ENCODE assay signal across 14 cellular contexts in the genomic region with DNA sequence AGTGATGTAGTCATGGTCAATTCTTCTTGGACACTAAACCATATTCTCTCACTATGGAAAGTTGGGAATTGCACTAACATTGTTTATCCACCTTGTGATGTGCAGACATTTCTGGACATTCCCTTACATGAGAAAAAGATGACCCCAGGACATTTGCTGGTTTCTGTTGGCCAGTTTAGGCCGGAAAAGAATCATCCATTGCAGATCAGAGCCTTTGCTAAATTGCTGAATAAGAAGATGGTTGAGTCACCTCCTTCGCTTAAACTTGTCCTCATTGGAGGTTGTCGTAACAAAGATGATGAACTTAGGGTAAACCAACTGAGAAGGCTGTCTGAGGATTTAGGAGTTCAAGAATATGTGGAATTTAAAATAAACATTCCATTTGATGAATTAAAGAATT. TPM values are rescaled to one million over a fixed set of nuclear protein-coding genes. Genes with fewer than 3 reads are reported as not detected.
DNase-seq lines count a peak whose midpoint lies in the region; ATAC-seq, FAIRE-seq and TF ChIP-seq lines count a peak whose summit lies in the region.
"Had no signal": no experiment of that assay in that cellular context is flagged by ENCODE, and none has a peak within 500 bp of the region (broad histone marks: within the 10 kb centered on the region; RNA-seq: fewer than 3 reads in every experiment).

A gene with protein sequence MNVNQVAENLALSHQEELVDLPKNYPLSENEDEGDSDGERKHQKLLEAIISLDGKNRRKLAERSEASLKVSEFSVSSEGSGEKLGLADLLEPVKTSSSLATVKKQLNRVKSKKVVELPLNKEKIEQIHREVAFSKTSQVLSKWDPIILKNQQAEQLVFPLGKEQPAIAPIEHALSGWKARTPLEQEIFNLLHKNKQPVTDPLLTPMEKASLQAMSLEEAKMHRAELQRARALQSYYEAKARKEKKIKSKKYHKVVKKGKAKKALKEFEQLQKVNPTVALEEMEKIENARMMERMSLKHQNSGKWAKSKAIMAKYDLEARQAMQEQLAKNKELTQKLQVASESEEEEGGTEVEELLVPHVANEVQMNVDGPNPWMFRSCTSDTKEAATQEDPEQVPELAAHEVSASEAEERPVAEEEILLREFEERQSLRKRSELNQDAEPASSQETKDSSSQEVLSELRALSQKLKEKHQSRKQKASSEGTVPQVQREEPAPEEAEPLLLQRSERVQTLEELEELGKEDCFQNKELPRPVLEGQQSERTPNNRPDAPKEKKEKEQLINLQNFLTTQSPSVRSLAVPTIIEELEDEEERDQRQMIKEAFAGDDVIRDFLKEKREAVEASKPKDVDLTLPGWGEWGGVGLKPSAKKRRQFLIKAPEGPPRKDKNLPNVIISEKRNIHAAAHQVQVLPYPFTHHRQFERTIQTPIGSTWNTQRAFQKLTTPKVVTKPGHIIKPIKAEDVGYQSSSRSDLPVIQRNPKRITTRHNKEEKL (plus strand): TSS at position 211 of the 400 bp plus-strand sequence. CDS start 4,114 bp downstream, outside the sequence.

- intact Hi-C loops in K562 (cut with micrococcal nuclease): no loop called here
- intact Hi-C loops in sciatic nerve (cut with DNase I): no loop called here

- TF ChIP-seq RAD21 in K562 (CRISPR knock-in tag; conservative IDR thresholded peaks at IDR 0.05 in 1 of 2, IDR thresholded peaks at IDR 0.05 in 1 of 2): no peak

- H2BK15ac ChIP-seq in H9 (ENCODE audit: low read depth, low read length): no peak within 1 kb of the TSS

- TF ChIP-seq CTCF in H9 (conservative IDR thresholded peaks at IDR 0.05) (no peak), K562 (IDR thresholded peaks at IDR 0.05 in 2 of 3, conservative IDR thresholded peaks at IDR 0.05 in 1 of 3; ENCODE audit: insufficient read depth in 2 of 3, low read depth in 1 of 3, low read length in 3 of 3) (no peak), hepatocyte (IDR thresholded peaks at IDR 0.05; ENCODE audit: poor library complexity) (no peak)

- no peaks in the 10 kb centered on the region for H3K27me3 Mint-ChIP-seq in H9 (ENCODE audit: low read depth)

- TF ChIP-seq POLR2A in K562 (conservative IDR thresholded peaks at IDR 0.05): no peak

- POLR2A ChIA-PET in K562 (lab: Yijun Ruan, JAX): interaction anchor here (0.5 to 0.7 kb wide), 2 partner anchors 69 to 228 kb away, joined by 3 read pairs; no protein-coding TSS in a partner anchor

- H3K36me3 ChIP-seq in K562 (ENCODE audit: control insufficient read depth, insufficient read depth, low read length): peaks cover 77% of the 10 kb centered on the region
- no peaks in the 10 kb centered on the region for H3K36me3 ChIP-seq in hepatocyte (replicated peaks; ENCODE audit: insufficient read depth, low read depth)

- H3K18ac ChIP-seq in H9 (ENCODE audit: insufficient read length, low read depth, low read length): no peak within 1 kb of the TSS

- H3K4me3 Mint-ChIP-seq in H9: no peak within 1 kb of the TSS

- H3K27ac ChIP-seq in H9 (ENCODE audit: insufficient read length, low read depth, low read length) (no peak within 1 kb of the TSS), K562 (ENCODE audit: extremely low read depth, low read depth, low read length) (no peak within 1 kb of the TSS), hepatocyte (peak within 1 kb of the TSS; percentile 5)
- H3K27ac ChIP-seq: C4-2B had no signal

- H3T11ph ChIP-seq in H9 (ENCODE audit: low read length): no peak within 1 kb of the TSS

- H4K8ac ChIP-seq in H9 (replicated peaks; ENCODE audit: insufficient read length, low read depth, low read length): no peak within 1 kb of the TSS

- no peak within 1 kb of the TSS for H3K14ac ChIP-seq in H9 (ENCODE audit: insufficient read depth, low read length)

- peaks cover 2% of the 10 kb centered on the region for H3K79me1 ChIP-seq in H9 (ENCODE audit: insufficient read depth, low read depth, low read length, poor library complexity, severe bottlenecking)

- no peaks in the 10 kb centered on the region for H3K9me3 ChIP-seq in H9 (ENCODE audit: control insufficient read depth, low read depth, low read length)
- peaks cover 6% of the 10 kb centered on the region for H3K9me3 ChIP-seq in K562 (replicated peaks; ENCODE audit: control insufficient read depth, insufficient read depth, low read depth, low read length)
- no peaks in the 10 kb centered on the region for H3K9me3 ChIP-seq in hepatocyte (ENCODE audit: low read depth)

- no peaks in the 10 kb centered on the region for H3K23me2 ChIP-seq in H9 (ENCODE audit: insufficient read length, low read depth, low read length, poor library complexity, severe bottlenecking)

- TF ChIP-seq EP300 in K562 (IDR thresholded peaks at IDR 0.05; ENCODE audit: low read length): no peak

- H3K4me1 ChIP-seq in H9 (ENCODE audit: insufficient read depth, low read length) (no peaks in the 10 kb centered on the region), K562 (replicated peaks in 1 of 2; ENCODE audit: control insufficient read depth in 2 of 2, insufficient read depth in 2 of 2, low read length in 2 of 2) (peaks cover 3 to 4% of the 10 kb centered on the region in 2 experiments; a peak in 2 of 5 replicates), hepatocyte (ENCODE audit: insufficient read depth) (peaks cover 18% of the 10 kb centered on the region)

- H2BK20ac ChIP-seq in H9 (ENCODE audit: low read depth, low read length, poor library complexity, severe bottlenecking): no peak within 1 kb of the TSS

- H2BK120ac ChIP-seq in H9 (ENCODE audit: low read depth, low read length, poor library complexity, severe bottlenecking): no peak within 1 kb of the TSS

- in situ Hi-C loops in K562 (cut with MboI): no loop called here

- DNase-seq in H9 (no peak), K562 (ENCODE audit: extremely low read depth in 1 of 4, low spot score in 3 of 4) (no peak), hepatocyte (ENCODE audit: low spot score) (no peak), sciatic nerve (ENCODE audit: low spot score) (no peak), SKM-1 treated with dmso at 0.1 percent for 144 hours (lab: John Stamatoyannopoulos, UW; ENCODE audit: unreplicated experiment) (no peak), NCI-H748 (lab: John Stamatoyannopoulos, UW; ENCODE audit: unreplicated experiment) (no peak)
- DNase-seq in activated naive CD4-positive, alpha-beta T cell treated with anti-CD3 and anti-CD28 coated beads, Interleukin-2, amount 50 U/mL, for 72 hours (ENCODE audit: low spot score in 2 of 2): no peak
- DNase-seq: activated gamma-delta T cell treated with Interleukin-2 at 50 U/mL for 16 hours, mesenchymal stem cell, NCI-H1105, NCI-H524 had no signal

- no peak within 1 kb of the TSS for H2BK5ac ChIP-seq in H9 (ENCODE audit: insufficient read length, low read length)

- H3K9me2 ChIP-seq in hepatocyte (replicated peaks; ENCODE audit: insufficient read depth): no peaks in the 10 kb centered on the region

- CTCF ChIA-PET in K562 (lab: Yijun Ruan, JAX; ENCODE audit: low intra/inter-chr PET ratio): no interaction called here

- no peaks in the 10 kb centered on the region for H3K27me3 ChIP-seq in H9 (ENCODE audit: insufficient read depth, low read length)
- H3K27me3 ChIP-seq in K562 (ENCODE audit: control insufficient read depth in 2 of 2, insufficient read depth in 2 of 2, low read length in 2 of 2): no peaks in the 10 kb centered on the region
- H3K27me3 ChIP-seq in hepatocyte: no peaks in the 10 kb centered on the region

- no peak within 1 kb of the TSS for H4K91ac ChIP-seq in H9 (ENCODE audit: insufficient read length, low read depth, low read length)

- H3K9me1 ChIP-seq in K562 (ENCODE audit: control insufficient read depth, insufficient read depth, low read length): peaks cover 3% of the 10 kb centered on the region

- H3K9me3 Mint-ChIP-seq in H9: peaks cover 2 to 16% of the 10 kb centered on the region in 2 experiments; a peak in 3 of 5 replicates
- H3K9me3 Mint-ChIP-seq in activated naive CD4-positive, alpha-beta T cell treated with anti-CD3 and anti-CD28 coated beads, Interleukin-2, amount 50 U/mL, for 72 hours: peaks cover 21 to 22% of the 10 kb centered on the region in 2 donors

- H4K5ac ChIP-seq in H9 (ENCODE audit: insufficient read length, low read depth, low read length): no peak within 1 kb of the TSS

- H3K4me3 ChIP-seq in K562 (no peak within 1 kb of the TSS), hepatocyte (no peak within 1 kb of the TSS)

- no peak within 1 kb of the TSS for H2BK12ac ChIP-seq in H9 (ENCODE audit: insufficient read length, low read depth, low read length)

- H3K9ac ChIP-seq in H9 (ENCODE audit: extremely low read depth, insufficient read length, low read length) (no peak within 1 kb of the TSS), K562 (ENCODE audit: insufficient read depth in 1 of 2, low read depth in 2 of 2, low read length in 2 of 2) (no peak within 1 kb of the TSS)

- H2AFZ ChIP-seq in H9 (ENCODE audit: low read length) (no peak within 1 kb of the TSS), K562 (ENCODE audit: low read depth, low read length) (no peak within 1 kb of the TSS), hepatocyte (no peak within 1 kb of the TSS)

- H3K36me3 Mint-ChIP-seq in H9 (ENCODE audit: insufficient read depth in 1 of 3, low read depth in 3 of 3): peaks cover 42 to 93% (median 81%) of the 10 kb centered on the region in 3 experiments
- H3K36me3 Mint-ChIP-seq in activated naive CD4-positive, alpha-beta T cell treated with anti-CD3 and anti-CD28 coated beads, Interleukin-2, amount 50 U/mL, for 72 hours: peaks cover 45 to 69% of the 10 kb centered on the region in 2 donors

- no peak within 1 kb of the TSS for H3K56ac ChIP-seq in H9 (ENCODE audit: insufficient read length, low read depth, low read length)

- no peak within 1 kb of the TSS for H3K27ac Mint-ChIP-seq in H9
- H3K27ac Mint-ChIP-seq in activated naive CD4-positive, alpha-beta T cell treated with anti-CD3 and anti-CD28 coated beads, Interleukin-2, amount 50 U/mL, for 72 hours: no peak within 1 kb of the TSS

- BruUV-seq in K562 (replicated peaks; lab: Mats Ljungman, UMichigan): TSS peak; percentile 8

- ATAC-seq in K562 (no peak), sciatic nerve (no peak), GM21825 (IDR thresholded peaks at IDR 0.05; ENCODE audit: unreplicated experiment) (no peak)
- no peak for ATAC-seq in activated naive CD4-positive, alpha-beta T cell treated with anti-CD3 and anti-CD28 coated beads, Interleukin-2, amount 50 U/mL, for 72 hours

- H3K4ac ChIP-seq in H9 (ENCODE audit: low read depth, low read length): no peak within 1 kb of the TSS

- no peak for FAIRE-seq in K562 (lab: Jason Lieb, UNC)
- FAIRE-seq: colon had no signal

- H3K4me1 Mint-ChIP-seq in H9: no peaks in the 10 kb centered on the region

- H3K79me2 ChIP-seq in H9 (ENCODE audit: insufficient read depth, low read length) (no peaks in the 10 kb centered on the region), K562 (ENCODE audit: control insufficient read depth, insufficient read depth, low read length) (peaks cover 23% of the 10 kb centered on the region; the same call in 2 of the 3 replicates), hepatocyte (peaks cover 44% of the 10 kb centered on the region)

- H3K4me2 ChIP-seq in H9 (ENCODE audit: insufficient read depth, insufficient read length, low read length) (no peak within 1 kb of the TSS), K562 (ENCODE audit: insufficient read depth, low read length) (no peak within 1 kb of the TSS), hepatocyte (peak within 1 kb of the TSS; percentile 17)

- no CpG with 5 or more reads among the region's 3 CpGs for WGBS in H9 (ENCODE audit: extremely low coverage, insufficient read length, low lambda C conversion rate)
- 94% methylated on average over 3 of the region's 3 CpGs for WGBS in K562 (ENCODE audit: insufficient coverage, low coverage, missing lambda C conversion rate)
- 100% methylated on average over 3 of the region's 3 CpGs for WGBS in hepatocyte (ENCODE audit: low lambda C conversion rate, missing lambda C conversion rate)

- H3K23ac ChIP-seq in H9 (ENCODE audit: insufficient read length, low read depth, low read length): no peak within 1 kb of the TSS

- no peak within 1 kb of the TSS for H2AK5ac ChIP-seq in H9 (ENCODE audit: insufficient read length, low read length)

- H4K20me1 ChIP-seq in H9 (ENCODE audit: control insufficient read depth, insufficient read depth, insufficient read length) (peaks cover 4% of the 10 kb centered on the region), K562 (replicated peaks; ENCODE audit: control insufficient read depth, insufficient read depth, low read length) (no peaks in the 10 kb centered on the region), hepatocyte (ENCODE audit: insufficient read depth, poor library complexity, severe bottlenecking) (peaks cover 2% of the 10 kb centered on the region)

RNA-seq across cellular contexts. Expression of the gene that starts here (rescaled TPM):
- total RNA-seq in H9 (2021) (19.8 and 21.4 TPM in 2 replicates), K562 (2014; rRNA removed) (5.7 TPM in 2 replicates), K562 (2014; rRNA removed; fragmentation: Illumina TruSeq; extraction: Trizol) (8.6 and 9.4 TPM in 2 replicates), K562 (2015; rRNA removed; fragmentation: Illumina TruSeq; extraction: Trizol) (8.1 and 8.5 TPM in 2 replicates), K562 (2021) (6.0 and 6.1 TPM in 2 replicates), hepatocyte (24.7 and 30.1 TPM in 2 replicates), sciatic nerve (15.7 TPM)
- total RNA-seq in K562 (2011; cell fraction: chromatin; rRNA removed; ENCODE audit: low replicate concordance): 5.7 and 21.4 TPM in 2 replicates
- 4.5 and 7.4 TPM in 2 replicates for total RNA-seq in K562 (2011; cell fraction: nucleolus; rRNA removed)
- total RNA-seq in K562 (2011; cell fraction: nucleoplasm; rRNA removed): 11.3 and 17.3 TPM in 2 replicates
- polyA plus RNA-seq in K562 (2011; rRNA removed) (8.9 and 10.3 TPM in 2 replicates), K562 (2014; fragmentation: Illumina TruSeq; extraction: Trizol) (7.1 and 8.2 TPM in 2 replicates), K562 (2014; fragmentation: Nextera tagmentation; extraction: Ambion mirVana) (1 to 10 TPM; 3.4 to 3.9 TPM), K562 (2014; rRNA removed) (4.9 and 5.0 TPM in 2 replicates), hepatocyte (9.9 and 10.0 TPM in 2 replicates)
- 2.4 and 5.3 TPM in 2 replicates for polyA plus RNA-seq in K562 (2011; cell fraction: cytosol; rRNA removed)
- polyA plus RNA-seq in K562 (2011; cell fraction: nucleus; rRNA removed): 3.2 and 4.1 TPM in 2 replicates
- polyA plus RNA-seq in K562 (2012): 5.2 and 5.7 TPM in 2 replicates
- polyA minus RNA-seq in K562 (2011; rRNA and poly(A)+ RNA removed): 16.2 and 17.5 TPM in 2 replicates
- 5.3 and 7.8 TPM in 2 replicates for polyA minus RNA-seq in K562 (2011; cell fraction: cytosol; rRNA and poly(A)+ RNA removed)
- polyA minus RNA-seq in K562 (2011; cell fraction: nucleus; rRNA and poly(A)+ RNA removed): 3.1 and 5.4 TPM in 2 replicates
- total RNA-seq in activated naive CD4-positive, alpha-beta T cell treated with anti-CD3 and anti-CD28 coated beads, Interleukin-2, amount 50 U/mL, for 72 hours: 1 to 10 TPM; 6.8 to 6.9 TPM
